10 cellular contexts compared by ENCODE assay signal in genomic region chr12:67442347-67442841, GRCh38.
A peak's percentile ranks its signal among the peaks of the same experiment; 100 is the strongest.
DNase-seq lines count a peak whose midpoint lies in the region; ATAC-seq and TF ChIP-seq lines count a peak whose summit lies in the region.
"Had no signal": no experiment of that assay in that cellular context is flagged by ENCODE, and none has a peak within 500 bp of the region (broad histone marks: within the 10 kb centered on the region; RNA-seq: fewer than 3 reads in every experiment).

No MANE protein-coding gene starts in this region.

- H3K4me1 ChIP-seq in tibial nerve (peaks cover 0 to 16% (median 7%) of the 10 kb centered on the region in 4 donors), colonic mucosa (no peaks in the 10 kb centered on the region)

- 34 to 39% methylated on average over 11 of the region's 11 CpGs for WGBS in tibial nerve, 2 donors

- H3K4me3 Mint-ChIP-seq in brain (peak overlapping the region in 2 of 5 experiments; percentile 35 to 54), nephron (peak overlapping the region; percentile 28 to 49 (median 40))
- no peak overlapping the region for H3K4me3 Mint-ChIP-seq in activated T-cell treated with anti-CD3 and anti-CD28 coated beads, Interleukin-2, amount 50 U/mL, for 72 hours

- TF ChIP-seq POLR2A in tibial nerve (IDR thresholded peaks at IDR 0.05) = no peak

- ATAC-seq in activated T-cell treated with anti-CD3 and anti-CD28 coated beads, Interleukin-2, amount 50 U/mL, for 72 hours (replicated peaks in 1 of 2) = no peak

- H3K36me3 ChIP-seq in tibial nerve (no peaks in the 10 kb centered on the region), colonic mucosa (no peaks in the 10 kb centered on the region)

- H3K27me3 Mint-ChIP-seq in brain = no peaks in the 10 kb centered on the region
- no peaks in the 10 kb centered on the region for H3K27me3 Mint-ChIP-seq in nephron (ENCODE audit: low read depth)
- H3K27me3 Mint-ChIP-seq in activated T-cell treated with anti-CD3 and anti-CD28 coated beads, Interleukin-2, amount 50 U/mL, for 72 hours (ENCODE audit: low read depth) = peaks cover 29% of the 10 kb centered on the region
- H3K27me3 Mint-ChIP-seq: activated T-helper 17 cell treated with anti-CD3 and anti-CD28 coated beads, Interleukin-2, amount 50 U/mL, for 72 hours had no signal

- no peak for TF ChIP-seq CTCF in brain (conservative IDR thresholded peaks at IDR 0.05)
- no peak for TF ChIP-seq CTCF in nephron (IDR thresholded peaks at IDR 0.05; ENCODE audit: unreplicated experiment in 3 of 3)
- no peak for TF ChIP-seq CTCF in tibial nerve (IDR thresholded peaks at IDR 0.05)
- TF ChIP-seq CTCF in colonic mucosa (IDR thresholded peaks at IDR 0.05) = no peak

- no peaks in the 10 kb centered on the region for H3K27me3 ChIP-seq in tibial nerve
- H3K27me3 ChIP-seq in colonic mucosa = no peaks in the 10 kb centered on the region

- H3K27ac Mint-ChIP-seq in brain (peak overlapping the region; percentile 34 to 88 (median 62)), nephron (peak overlapping the region; percentile 52 to 69 (median 62))
- H3K27ac Mint-ChIP-seq in activated T-cell treated with anti-CD3 and anti-CD28 coated beads, Interleukin-2, amount 50 U/mL, for 72 hours = no peak overlapping the region

- in situ Hi-C loops in G401 (cut with HindIII; ENCODE audit: low sequenced_read_pairs) = no loop called here

- DNase-seq in G401 (ENCODE audit: low spot score) (peak; percentile 83), NCI-H2196 (lab: John Stamatoyannopoulos, UW; ENCODE audit: unreplicated experiment) (peak; percentile 60), tibial nerve (ENCODE audit: low spot score in 2 of 2) (no peak), AG08395 (ENCODE audit: low spot score) (no peak), colonic mucosa (no peak)
- DNase-seq in activated T-cell treated with anti-CD3 and anti-CD28 coated beads, Interleukin-2, amount 50 U/mL, for 72 hours = no peak
- DNase-seq: KG1 had no signal

- H3K9me3 ChIP-seq in tibial nerve (no peaks in the 10 kb centered on the region), colonic mucosa (no peaks in the 10 kb centered on the region)

- H3K9ac ChIP-seq in colonic mucosa (ENCODE audit: low read depth in 2 of 2, low read length in 2 of 2) = peak overlapping the region in 1 of 2 donors; percentile 52

- H3K4me1 Mint-ChIP-seq in brain (peaks cover 30% of the 10 kb centered on the region), nephron (peaks cover 28% of the 10 kb centered on the region)
- H3K4me1 Mint-ChIP-seq in activated T-cell treated with anti-CD3 and anti-CD28 coated beads, Interleukin-2, amount 50 U/mL, for 72 hours (ENCODE audit: low read depth) = peaks cover 29% of the 10 kb centered on the region

- no peak overlapping the region for H3K27ac ChIP-seq in tibial nerve
- H3K27ac ChIP-seq in colonic mucosa = no peak overlapping the region

- H3K36me3 Mint-ChIP-seq in brain (no peaks in the 10 kb centered on the region), nephron (ENCODE audit: low read depth) (no peaks in the 10 kb centered on the region)
- H3K36me3 Mint-ChIP-seq in activated T-cell treated with anti-CD3 and anti-CD28 coated beads, Interleukin-2, amount 50 U/mL, for 72 hours (ENCODE audit: insufficient read depth in 2 of 2) = peaks cover 1 to 3% of the 10 kb centered on the region in 2 donors

- intact Hi-C loops in colonic mucosa (cut with DNase I) = loop anchor here (5.0 to 10.0 kb wide), 3 partner anchors 85 to 502 kb away; partner anchors contain the start of gene DYRK2

- H3K4me3 ChIP-seq in tibial nerve = no peak overlapping the region
- H3K4me3 ChIP-seq in colonic mucosa = no peak overlapping the region

- no peak for TF ChIP-seq EP300 in tibial nerve (IDR thresholded peaks at IDR 0.05)

- H3K9me3 Mint-ChIP-seq in brain (peaks cover 0 to 7% (median 2%) of the 10 kb centered on the region in 5 experiments), nephron (peaks cover 2% of the 10 kb centered on the region)
- peaks cover 0 to 3% of the 10 kb centered on the region in 2 donors for H3K9me3 Mint-ChIP-seq in activated T-cell treated with anti-CD3 and anti-CD28 coated beads, Interleukin-2, amount 50 U/mL, for 72 hours
- H3K9me3 Mint-ChIP-seq: activated T-helper 17 cell treated with anti-CD3 and anti-CD28 coated beads, Interleukin-2, amount 50 U/mL, for 72 hours had no signal

Comparison
In these comparisons a context has a peak if more than half of its experiments do, and no peak if none do; other contexts are left out.
1. DNase-seq: peak in G401 (single experiment) and NCI-H2196 (single experiment); none in tibial nerve (0 of 2), activated T-cell treated with anti-CD3 and anti-CD28 coated beads, Interleukin-2, amount 50 U/mL, for 72 hours (0 of 2), AG08395 (single experiment) and colonic mucosa (single experiment).
2. H3K4me3 Mint-ChIP-seq: peak in nephron (3 of 3); none in activated T-cell treated with anti-CD3 and anti-CD28 coated beads, Interleukin-2, amount 50 U/mL, for 72 hours (0 of 2).